Comparison of ENCODE assay signal across 34 cellular contexts in the genomic region with DNA sequence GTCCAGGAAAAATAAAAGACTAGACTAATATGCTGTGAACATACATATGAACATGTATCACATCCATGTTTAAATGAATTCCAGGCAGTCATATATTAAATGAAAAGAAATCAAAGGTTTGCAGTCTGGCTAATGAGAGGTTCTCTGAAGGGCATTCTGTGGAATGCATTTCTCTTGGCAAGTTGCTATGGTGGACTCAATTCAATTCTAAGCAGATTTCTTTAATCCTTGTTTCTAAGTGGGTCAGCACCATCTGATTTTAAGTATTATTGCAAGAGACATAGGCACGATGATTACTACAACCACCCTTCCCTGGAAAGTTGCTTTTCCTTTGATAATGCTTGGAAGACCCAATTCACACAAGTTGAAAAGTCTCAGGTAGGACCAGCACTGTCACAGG. TPM values are rescaled to one million over a fixed set of nuclear protein-coding genes. Genes with fewer than 3 reads are reported as not detected.
"Had no signal": no experiment of that assay in that cellular context is flagged by ENCODE, and none has a peak within 500 bp of the region (broad histone marks: within the 10 kb centered on the region; RNA-seq: fewer than 3 reads in every experiment).

No MANE protein-coding gene starts in this region.

- H3K4me1 ChIP-seq: Peyer's patch had no signal

- H3K36me3 Mint-ChIP-seq: activated naive CD4-positive, alpha-beta T cell treated with anti-CD3 and anti-CD28 coated beads, Interleukin-2, amount 50 U/mL, for 24 hours; activated naive CD8-positive, alpha-beta T cell treated with anti-CD3 and anti-CD28 coated beads, Interleukin-2, amount 10 ng/mL, durations not matched to agents 7 days and 5 days; WTC11 had no signal

- H3K9me3 Mint-ChIP-seq: activated CD4-positive, alpha-beta T cell treated with anti-CD3 and anti-CD28 coated beads, Interleukin-2, amount 10 ng/mL, durations not matched to agents 7 days and 5 days; activated naive CD4-positive, alpha-beta T cell treated with anti-CD3 and anti-CD28 coated beads, Interleukin-2, amount 50 U/mL, for 24 hours; activated naive CD8-positive, alpha-beta T cell treated with anti-CD3 and anti-CD28 coated beads, Interleukin-2, amount 10 ng/mL, durations not matched to agents 7 days and 5 days; activated T-cell treated with anti-CD3 and anti-CD28 coated beads, Interleukin-2, amount 50 U/mL, for 24 hours; activated T-helper 2 cell treated with anti-CD3 and anti-CD28 coated beads, Interferon-gamma antibody, Interleukin-2, Interleukin-4, amounts not matched to agents 10 μg/mL and 5 μg/mL and 100 μg/mL, durations not matched to agents 14 hours and 24 hours and 36 hours; central memory CD8-positive, alpha-beta T cell; T-helper 1 cell treated with Interleukin-12 subunit alpha and Interleukin-12 subunit beta and Interleukin-4 antibody, amounts not matched to agents 30 μg/mL and 1 μg/mL, for 36 hours; T-helper 2 cell treated with Interferon-gamma antibody and Interleukin-4, amounts not matched to agents 5 μg/mL and 100 μg/mL, for 36 hours; WTC11 had no signal

- H3K4me2 ChIP-seq: SK-N-SH had no signal

- H3K9ac ChIP-seq: SK-N-SH had no signal

- H3K27me3 ChIP-seq: adrenal gland, cardiac muscle cell, MG63, Peyer's patch, SJSA1 had no signal

- H3K4me1 Mint-ChIP-seq: activated CD4-positive, alpha-beta T cell treated with anti-CD3 and anti-CD28 coated beads for 36 hours; activated CD4-positive, alpha-beta T cell treated with anti-CD3 and anti-CD28 coated beads, Interleukin-2, amount 10 ng/mL, durations not matched to agents 7 days and 5 days; activated naive CD4-positive, alpha-beta T cell treated with anti-CD3 and anti-CD28 coated beads, Interleukin-2, amount 50 U/mL, for 24 hours; activated naive CD8-positive, alpha-beta T cell treated with anti-CD3 and anti-CD28 coated beads, Interleukin-2, amount 10 ng/mL, durations not matched to agents 7 days and 5 days; central memory CD8-positive, alpha-beta T cell had no signal

- DNase-seq: activated CD4-positive, alpha-beta T cell treated with anti-CD3 and anti-CD28 coated beads for 36 hours; activated CD4-positive, alpha-beta T cell treated with anti-CD3 and anti-CD28 coated beads, Interleukin-2, amount 10 ng/mL, durations not matched to agents 7 days and 5 days; activated CD4-positive, alpha-beta T cell treated with anti-CD3 and anti-CD28 coated beads, Interleukin-2, amount 50 U/mL, for 48 hours; activated CD8-positive, alpha-beta T cell treated with anti-CD3 and anti-CD28 coated beads, Interleukin-2, amount 10 ng/mL, durations not matched to agents 7 days and 5 days; activated gamma-delta T cell; activated naive CD4-positive, alpha-beta T cell treated with Interleukin-2 at 50 U/mL for 16 hours; activated naive CD8-positive, alpha-beta T cell treated with anti-CD3 and anti-CD28 coated beads, Interleukin-2, amount 10 ng/mL, durations not matched to agents 7 days and 5 days; activated T-cell treated with anti-CD3 and anti-CD28 coated beads, Interleukin-2, amount 50 U/mL, for 24 hours; adrenal gland; Karpas-422; KBM-7; MG63; NCI-H1048; NCI-H1105 treated with DMSO at 0.1 percent for 48 hours; NCI-H1436; NCI-H1694; NCI-H2029; NCI-H345; NCI-H526 treated with DMSO at 0.1 percent for 48 hours; NCI-H774; Peyer's patch; RPMI8226; SHP77 treated with DMSO at 0.1 percent for 48 hours; SK-N-SH had no signal

- H3K27ac Mint-ChIP-seq: activated CD4-positive, alpha-beta T cell treated with anti-CD3 and anti-CD28 coated beads for 36 hours; activated CD4-positive, alpha-beta T cell treated with anti-CD3 and anti-CD28 coated beads, Interleukin-2, amount 10 ng/mL, durations not matched to agents 7 days and 5 days; activated CD8-positive, alpha-beta T cell treated with anti-CD3 and anti-CD28 coated beads, Interleukin-2, amount 10 ng/mL, durations not matched to agents 7 days and 5 days; activated naive CD4-positive, alpha-beta T cell treated with anti-CD3 and anti-CD28 coated beads, Interleukin-2, amount 50 U/mL, for 24 hours; activated naive CD8-positive, alpha-beta T cell treated with anti-CD3 and anti-CD28 coated beads, Interleukin-2, amount 10 ng/mL, durations not matched to agents 7 days and 5 days; activated T-cell treated with anti-CD3 and anti-CD28 coated beads, Interleukin-2, amount 50 U/mL, for 24 hours; activated T-helper 2 cell treated with anti-CD3 and anti-CD28 coated beads, Interferon-gamma antibody, Interleukin-2, Interleukin-4, amounts not matched to agents 10 μg/mL and 5 μg/mL and 100 μg/mL, durations not matched to agents 14 hours and 24 hours and 36 hours; T-helper 1 cell treated with Interleukin-12 subunit alpha and Interleukin-12 subunit beta and Interleukin-4 antibody, amounts not matched to agents 30 μg/mL and 1 μg/mL, for 36 hours; T-helper 2 cell treated with Interferon-gamma antibody and Interleukin-4, amounts not matched to agents 5 μg/mL and 100 μg/mL, for 36 hours; WTC11 had no signal

- H3K36me3 ChIP-seq: adrenal gland, cardiac muscle cell, MG63, Peyer's patch, SJSA1 had no signal

- H3K27ac ChIP-seq: adrenal gland, cardiac muscle cell, Peyer's patch, SJSA1 had no signal

- H3K4me3 ChIP-seq: adrenal gland, cardiac muscle cell, MG63, Peyer's patch, SJSA1 had no signal

- H3K9me3 ChIP-seq: adrenal gland, MG63, Peyer's patch, SJSA1, SK-N-SH had no signal

- ATAC-seq: activated CD4-positive, alpha-beta T cell treated with anti-CD3 and anti-CD28 coated beads for 36 hours; activated CD4-positive, CD25-positive, alpha-beta regulatory T cell treated with anti-CD3 and anti-CD28 coated beads, Interleukin-2, amount 50 U/mL, for 24 hours; activated CD8-positive, alpha-beta T cell treated with anti-CD3 and anti-CD28 coated beads, Interleukin-2, amount 10 ng/mL, durations not matched to agents 7 days and 5 days; WTC11 had no signal

- H3K4me3 Mint-ChIP-seq: activated CD4-positive, alpha-beta T cell treated with anti-CD3 and anti-CD28 coated beads for 36 hours; activated CD4-positive, alpha-beta T cell treated with anti-CD3 and anti-CD28 coated beads, Interleukin-2, amount 10 ng/mL, durations not matched to agents 7 days and 5 days; activated CD8-positive, alpha-beta T cell treated with anti-CD3 and anti-CD28 coated beads, Interleukin-2, amount 10 ng/mL, durations not matched to agents 7 days and 5 days; activated naive CD4-positive, alpha-beta T cell treated with anti-CD3 and anti-CD28 coated beads, Interleukin-2, amount 50 U/mL, for 24 hours; activated naive CD8-positive, alpha-beta T cell treated with anti-CD3 and anti-CD28 coated beads, Interleukin-2, amount 10 ng/mL, durations not matched to agents 7 days and 5 days; activated T-cell treated with anti-CD3 and anti-CD28 coated beads, Interleukin-2, amount 50 U/mL, for 24 hours; central memory CD8-positive, alpha-beta T cell; T-helper 1 cell treated with Interleukin-12 subunit alpha and Interleukin-12 subunit beta and Interleukin-4 antibody, amounts not matched to agents 30 μg/mL and 1 μg/mL, for 36 hours; T-helper 2 cell treated with Interferon-gamma antibody and Interleukin-4, amounts not matched to agents 5 μg/mL and 100 μg/mL, for 36 hours; WTC11 had no signal

- H3K27me3 Mint-ChIP-seq: activated T-cell treated with anti-CD3 and anti-CD28 coated beads, Interleukin-2, amount 50 U/mL, for 24 hours had no signal

RNA-seq across cellular contexts. Expression of a gene that starts 23.9 kb away (rescaled TPM):
- total RNA-seq: activated CD4-positive, alpha-beta T cell treated with anti-CD3 and anti-CD28 coated beads, Interleukin-2, amount 10 ng/mL, durations not matched to agents 7 days and 5 days; activated CD8-positive, alpha-beta T cell treated with anti-CD3 and anti-CD28 coated beads, Interleukin-2, amount 10 ng/mL, durations not matched to agents 7 days and 5 days; activated naive CD8-positive, alpha-beta T cell treated with anti-CD3 and anti-CD28 coated beads, Interleukin-2, amount 10 ng/mL, durations not matched to agents 7 days and 5 days; activated T-helper 2 cell treated with anti-CD3 and anti-CD28 coated beads, Interferon-gamma antibody, Interleukin-2, Interleukin-4, amounts not matched to agents 10 μg/mL and 5 μg/mL and 100 μg/mL, durations not matched to agents 14 hours and 24 hours and 36 hours; cardiac muscle cell; NCI-H460 had no signal
